Comparison of ENCODE assay signal across 34 cellular contexts in genomic region chr12:11939223-11939622, GRCh38.
A peak's percentile ranks its signal among the peaks of the same experiment; 100 is the strongest.
DNase-seq lines count a peak whose midpoint lies in the region; ATAC-seq, FAIRE-seq and TF ChIP-seq lines count a peak whose summit lies in the region.
"Had no signal": no experiment of that assay in that cellular context is flagged by ENCODE, and none has a peak within 500 bp of the region (broad histone marks: within the 10 kb centered on the region; RNA-seq: fewer than 3 reads in every experiment).

No MANE protein-coding gene starts in this region.

- H3K9ac ChIP-seq in K562 (ENCODE audit: insufficient read depth in 1 of 2, low read depth in 2 of 2, low read length in 2 of 2): no peak overlapping the region
- H3K9ac ChIP-seq: BLaER1; BLaER1 treated with 17β-estradiol and CSF1 and Interleukin-3, amounts not matched to agents 10 nM and 100 nM had no signal

- H3K27ac ChIP-seq in K562 (ENCODE audit: extremely low read depth, low read depth, low read length) (no peak overlapping the region), right cardiac atrium (ENCODE audit: low read length) (no peak overlapping the region), esophagus squamous epithelium (no peak overlapping the region)
- H3K27ac ChIP-seq: 22Rv1; A549; BLaER1; BLaER1 treated with 17β-estradiol and CSF1 and Interleukin-3, amounts not matched to agents 10 nM and 100 nM; C4-2B had no signal

- H3K9me1 ChIP-seq in K562 (ENCODE audit: control insufficient read depth, insufficient read depth, low read length): no peaks in the 10 kb centered on the region

- no peaks in the 10 kb centered on the region; the same call in none of the 2 replicates for H3K36me3 Mint-ChIP-seq in WTC11
- H3K36me3 Mint-ChIP-seq: CD14-positive monocyte; CD4-positive, alpha-beta memory T cell; CD4-positive, CD25-positive, alpha-beta regulatory T cell; CD8-positive, alpha-beta T cell had no signal

- TF ChIP-seq RAD21 in K562 (CRISPR knock-in tag; conservative IDR thresholded peaks at IDR 0.05 in 1 of 2, IDR thresholded peaks at IDR 0.05 in 1 of 2): no peak

- intact Hi-C loops in K562 (cut with micrococcal nuclease): no loop called here
- intact Hi-C loops in right cardiac atrium (cut with DNase I): no loop called here
- intact Hi-C loops in esophagus squamous epithelium (cut with DNase I): no loop called here

- WGBS in K562 (ENCODE audit: insufficient coverage, low coverage, missing lambda C conversion rate): 3% methylated on average over 4 of the region's 4 CpGs
- WGBS in right cardiac atrium: 98% methylated on average over 4 of the region's 4 CpGs
- 91 to 94% methylated on average over 4 of the region's 4 CpGs for WGBS in esophagus squamous epithelium, 2 donors

- H3K4me3 ChIP-seq in K562 (no peak overlapping the region), right cardiac atrium (ENCODE audit: low read length) (no peak overlapping the region), esophagus squamous epithelium (no peak overlapping the region)
- H3K4me3 ChIP-seq: A549; BLaER1; BLaER1 treated with 17β-estradiol and CSF1 and Interleukin-3, amounts not matched to agents 10 nM and 100 nM had no signal

- no peak overlapping the region for H3K4me3 Mint-ChIP-seq in WTC11
- H3K4me3 Mint-ChIP-seq: B cell; CD14-positive monocyte; CD4-positive, alpha-beta memory T cell; CD4-positive, alpha-beta T cell; CD4-positive, CD25-positive, alpha-beta regulatory T cell; CD8-positive, alpha-beta memory T cell; CD8-positive, alpha-beta T cell had no signal

- POLR2A ChIA-PET in WTC11 (lab: Charles Lee) (no interaction called here), K562 (lab: Yijun Ruan, JAX) (no interaction called here)

- H3K4me1 ChIP-seq in K562 (replicated peaks in 1 of 2; ENCODE audit: control insufficient read depth in 2 of 2, insufficient read depth in 2 of 2, low read length in 2 of 2) (no peaks in the 10 kb centered on the region), right cardiac atrium (ENCODE audit: control insufficient read depth, insufficient read depth, low read length) (no peaks in the 10 kb centered on the region), esophagus squamous epithelium (peaks cover 0 to 11% (median 0%) of the 10 kb centered on the region in 3 donors)
- H3K4me1 ChIP-seq: A549, BE2C, Caco-2 had no signal

- CTCF ChIA-PET in WTC11 (lab: Charles Lee): no interaction called here
- CTCF ChIA-PET in K562 (lab: Yijun Ruan, JAX; ENCODE audit: low intra/inter-chr PET ratio): no interaction called here

- no peak for TF ChIP-seq EP300 in K562 (IDR thresholded peaks at IDR 0.05; ENCODE audit: low read length)

- H3K9me3 ChIP-seq in K562 (replicated peaks; ENCODE audit: control insufficient read depth, insufficient read depth, low read depth, low read length) (no peaks in the 10 kb centered on the region), right cardiac atrium (ENCODE audit: control insufficient read depth, low read length) (no peaks in the 10 kb centered on the region), esophagus squamous epithelium (no peaks in the 10 kb centered on the region)
- H3K9me3 ChIP-seq: A549, BE2C, BLaER1 had no signal

- ATAC-seq in WTC11: no peak
- no peak for ATAC-seq in K562
- ATAC-seq in right cardiac atrium: no peak
- ATAC-seq in HG03520 (IDR thresholded peaks at IDR 0.05; ENCODE audit: unreplicated experiment): no peak
- ATAC-seq: A549; CD8-positive, alpha-beta T cell had no signal

- H3K27me3 Mint-ChIP-seq in WTC11 (ENCODE audit: low read depth): no peaks in the 10 kb centered on the region
- H3K27me3 Mint-ChIP-seq: B cell; CD4-positive, alpha-beta memory T cell; CD4-positive, alpha-beta T cell; CD8-positive, alpha-beta memory T cell had no signal

- no peak overlapping the region for H2AFZ ChIP-seq in K562 (ENCODE audit: low read depth, low read length)

- no TSS peak for BruUV-seq in K562 (replicated peaks; lab: Mats Ljungman, UMichigan)

- no peak for TF ChIP-seq POLR2A in GM12892 (IDR thresholded peaks at IDR 0.05; ENCODE audit: low read depth, low read length)
- no peak for TF ChIP-seq POLR2A in K562 (conservative IDR thresholded peaks at IDR 0.05)
- no peak for TF ChIP-seq POLR2A in esophagus squamous epithelium (IDR thresholded peaks at IDR 0.05)

- H3K36me3 ChIP-seq in K562 (ENCODE audit: control insufficient read depth, insufficient read depth, low read length): no peaks in the 10 kb centered on the region
- no peaks in the 10 kb centered on the region for H3K36me3 ChIP-seq in esophagus squamous epithelium
- H3K36me3 ChIP-seq: BE2C; BLaER1; BLaER1 treated with 17β-estradiol and CSF1 and Interleukin-3, amounts not matched to agents 10 nM and 100 nM had no signal

- H4K20me1 ChIP-seq in K562 (replicated peaks; ENCODE audit: control insufficient read depth, insufficient read depth, low read length): no peaks in the 10 kb centered on the region
- H4K20me1 ChIP-seq: BLaER1; BLaER1 treated with 17β-estradiol and CSF1 and Interleukin-3, amounts not matched to agents 10 nM and 100 nM had no signal

- H3K27me3 ChIP-seq in K562 (ENCODE audit: control insufficient read depth in 2 of 2, insufficient read depth in 2 of 2, low read length in 2 of 2) (peaks cover 2 to 6% of the 10 kb centered on the region in 2 experiments; a peak in 1 of 5 replicates), right cardiac atrium (ENCODE audit: control insufficient read depth, insufficient read depth) (no peaks in the 10 kb centered on the region), esophagus squamous epithelium (no peaks in the 10 kb centered on the region)
- H3K27me3 ChIP-seq: BE2C; BLaER1; BLaER1 treated with 17β-estradiol and CSF1 and Interleukin-3, amounts not matched to agents 10 nM and 100 nM had no signal

- no peak for DNase-seq in GM12892 (ENCODE audit: insufficient read length)
- DNase-seq in WTC11 (ENCODE audit: low spot score): no peak
- no peak for DNase-seq in K562 (ENCODE audit: extremely low read depth in 1 of 4, low spot score in 3 of 4)
- DNase-seq in right cardiac atrium: no peak
- no peak for DNase-seq in esophagus squamous epithelium (lab: John Stamatoyannopoulos, UW)
- DNase-seq: 8988T; ACHN; AML-193; BE2C; C1 segment of cervical spinal cord; Caco-2; Calu3; CD4-positive, alpha-beta memory T cell; CD4-positive, alpha-beta T cell; CD4-positive, CD25-positive, alpha-beta regulatory T cell; CD8-positive, alpha-beta memory T cell; CD8-positive, alpha-beta T cell; COR-L47; DMS 273 treated with DMSO at 0.1 percent for 48 hours; DMS153; DMS53; DMS79; DMS79 treated with DMSO at 0.1 percent for 48 hours; DND-41; EL had no signal

- in situ Hi-C loops in K562 (cut with MboI): no loop called here

- H3K4me1 Mint-ChIP-seq in WTC11: no peaks in the 10 kb centered on the region
- H3K4me1 Mint-ChIP-seq: B cell; CD14-positive monocyte; CD4-positive, CD25-positive, alpha-beta regulatory T cell; CD8-positive, alpha-beta memory T cell had no signal

- no peaks in the 10 kb centered on the region for H3K79me2 ChIP-seq in K562 (ENCODE audit: control insufficient read depth, insufficient read depth, low read length)

- FAIRE-seq in GM12892 (lab: Jason Lieb, UNC) (peak; percentile 9), K562 (lab: Jason Lieb, UNC) (no peak)
- FAIRE-seq: A549, D721Med had no signal

- no peak for TF ChIP-seq CTCF in WTC11 (IDR thresholded peaks at IDR 0.05)
- no peak for TF ChIP-seq CTCF in K562 (IDR thresholded peaks at IDR 0.05 in 2 of 3, conservative IDR thresholded peaks at IDR 0.05 in 1 of 3; ENCODE audit: insufficient read depth in 2 of 3, low read depth in 1 of 3, low read length in 3 of 3)
- TF ChIP-seq CTCF in esophagus squamous epithelium (IDR thresholded peaks at IDR 0.05): no peak

- H3K4me2 ChIP-seq in K562 (ENCODE audit: insufficient read depth, low read length): no peak overlapping the region
- H3K4me2 ChIP-seq: A549; BLaER1; BLaER1 treated with 17β-estradiol and CSF1 and Interleukin-3, amounts not matched to agents 10 nM and 100 nM had no signal

- no peak overlapping the region for H3K27ac Mint-ChIP-seq in WTC11
- H3K27ac Mint-ChIP-seq: B cell; CD14-positive monocyte; CD4-positive, alpha-beta T cell; CD4-positive, CD25-positive, alpha-beta regulatory T cell; CD8-positive, alpha-beta memory T cell; CD8-positive, alpha-beta T cell had no signal

- peaks cover 26% of the 10 kb centered on the region for H3K9me3 Mint-ChIP-seq in WTC11
- H3K9me3 Mint-ChIP-seq: CD8-positive, alpha-beta memory T cell had no signal

TF ChIP-seq in WTC11, 78 proteins besides CTCF, POLR2A, EP300 and RAD21:
- TF ChIP-seq GTF2I (CRISPR knock-in tag; conservative IDR thresholded peaks at IDR 0.05) (peak; percentile 66; the same call in 1 of the 2 replicates), GRHL2 (CRISPR knock-in tag; IDR thresholded peaks at IDR 0.05; ENCODE audit: insufficient replicate concordance, severe bottlenecking) (no peak)

TF ChIP-seq in K562, 482 proteins besides CTCF, POLR2A, EP300 and RAD21:
- TF ChIP-seq PML (IDR thresholded peaks at IDR 0.05; ENCODE audit: low read length) (no peak), PYGO2 (tag; IDR thresholded peaks at IDR 0.05) (no peak), PTTG1 (tag; IDR thresholded peaks at IDR 0.05; ENCODE audit: low read depth) (no peak), RBM25 (IDR thresholded peaks at IDR 0.05; ENCODE audit: low read depth, low read length, severe bottlenecking) (peak; percentile 84)
- TF ChIP-seq, protein P1, sequence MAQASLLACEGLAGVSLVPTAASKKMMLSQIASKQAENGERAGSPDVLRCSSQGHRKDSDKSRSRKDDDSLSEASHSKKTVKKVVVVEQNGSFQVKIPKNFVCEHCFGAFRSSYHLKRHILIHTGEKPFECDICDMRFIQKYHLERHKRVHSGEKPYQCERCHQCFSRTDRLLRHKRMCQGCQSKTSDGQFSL (CRISPR knock-in tag; IDR thresholded peaks at IDR 0.05): peak; percentile 77
- TF ChIP-seq, protein P1 (tag; IDR thresholded peaks at IDR 0.05): no peak
